In the genomic region with DNA sequence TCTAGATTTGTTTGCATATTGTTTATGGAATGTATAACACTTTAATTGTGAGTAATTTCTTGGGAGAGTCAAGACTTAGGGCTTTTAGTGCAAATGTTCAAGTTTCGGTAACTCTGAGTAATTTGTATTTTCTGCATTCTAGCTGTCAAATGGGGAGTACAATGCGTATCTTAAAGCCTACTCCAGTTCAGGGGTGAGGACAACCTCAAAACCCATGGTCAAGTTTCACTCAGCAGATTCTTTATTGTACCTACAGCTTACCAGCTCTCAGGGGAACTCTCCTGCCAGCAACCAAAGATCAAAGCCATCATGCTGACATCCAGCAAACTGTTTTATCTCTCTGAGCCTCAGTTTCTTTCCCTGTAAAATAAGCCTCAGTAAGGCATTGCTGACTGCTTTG, we compare ENCODE assay signal across 26 cellular contexts.
DNase-seq lines count a peak whose midpoint lies in the region; ATAC-seq, FAIRE-seq and TF ChIP-seq lines count a peak whose summit lies in the region.
"Had no signal": no experiment of that assay in that cellular context is flagged by ENCODE, and none has a peak within 500 bp of the region (broad histone marks: within the 10 kb centered on the region; RNA-seq: fewer than 3 reads in every experiment).

No MANE protein-coding gene starts in this region.

- FAIRE-seq in GM12891 (lab: Jason Lieb, UNC) (peak; percentile 78), H1 (lab: Jason Lieb, UNC) (no peak)
- FAIRE-seq: D721Med, H54, HepG2, K562 had no signal

- DNase-seq in activated CD4-positive, alpha-beta T cell treated with anti-CD3 and anti-CD28 coated beads for 36 hours: no peak
- no peak for DNase-seq in activated CD4-positive, alpha-beta T cell treated with anti-CD3 and anti-CD28 coated beads for 4 hours
- DNase-seq in GM12891 (ENCODE audit: insufficient read length, low spot score): no peak
- DNase-seq in OCI-LY7 (ENCODE audit: low spot score): no peak
- no peak for DNase-seq in H1 (ENCODE audit: low read depth in 1 of 2, low spot score in 2 of 2)
- DNase-seq in cerebellar nuclear complex (lab: John Stamatoyannopoulos, UW): no peak
- DNase-seq: CD4-positive, CD25-positive, alpha-beta regulatory T cell; DMS53; NCI-H1048; NCI-H1417; NCI-H1694; NCI-H2029 treated with DMSO at 0.1 percent for 48 hours; NCI-H2227 treated with DMSO at 0.1 percent for 48 hours; NCI-H526 treated with DMSO at 0.1 percent for 48 hours; PC-9; Right ventricle myocardium superior; T-helper 1 cell had no signal

- 91% methylated on average over 2 of the region's 2 CpGs; no CpG with 5 or more reads in 1 of the 2 experiments for WGBS in H1 (ENCODE audit: extremely low coverage in 1 of 2, insufficient coverage in 1 of 2, insufficient read length in 1 of 2, insufficient replicate concordance in 2 of 2, low coverage in 1 of 2, low lambda C conversion rate in 2 of 2, missing lambda C conversion rate in 1 of 2), 2 experiments

- TF ChIP-seq CTCF in OCI-LY7 (conservative IDR thresholded peaks at IDR 0.05; ENCODE audit: low read length): no peak
- TF ChIP-seq CTCF in H1 (IDR thresholded peaks at IDR 0.05; ENCODE audit: control extremely low read depth in 1 of 3, insufficient read depth in 1 of 3, low read depth in 1 of 3, low read length in 3 of 3): no peak

- H3K14ac ChIP-seq in H1 (ENCODE audit: insufficient read length): no peak overlapping the region

- peak overlapping the region; percentile 40 for H2BK12ac ChIP-seq in H1 (ENCODE audit: low read depth, low read length)

- H3K9me2 ChIP-seq in OCI-LY7 (ENCODE audit: insufficient read depth, low read length): no peaks in the 10 kb centered on the region

- 0 out of 2 replicates have a peak overlapping the region, but pooled peaks have one; percentile 11 for H2AFZ ChIP-seq in OCI-LY7 (ENCODE audit: low read length)
- H2AFZ ChIP-seq in H1 (ENCODE audit: low read length): no peak overlapping the region
- H2AFZ ChIP-seq: PC-9 had no signal

- no peak overlapping the region for H3K27ac ChIP-seq in OCI-LY7 (ENCODE audit: low read depth, low read length, poor library complexity, severe bottlenecking)
- H3K27ac ChIP-seq in H1 (ENCODE audit: low read depth, low read length): no peak overlapping the region
- H3K27ac ChIP-seq: 22Rv1, BLaER1, PC-9, SJSA1 had no signal

- no peak overlapping the region for H3K9ac ChIP-seq in H1 (replicated peaks in 1 of 4; ENCODE audit: extremely low read depth in 1 of 4, low read depth in 3 of 4, low read length in 3 of 4)
- H3K9ac ChIP-seq: BLaER1 had no signal

- no peak for TF ChIP-seq EP300 in H1 (IDR thresholded peaks at IDR 0.05; ENCODE audit: borderline replicate concordance in 1 of 2, low read depth in 2 of 2, low read length in 2 of 2)

- no TSS peak for BruUV-seq in OCI-LY7 (replicated peaks; lab: Mats Ljungman, UMichigan)

- H4K8ac ChIP-seq in H1 (ENCODE audit: extremely low read depth, insufficient read depth, low read length): no peak overlapping the region

- peak; percentile 63 for ATAC-seq in activated CD4-positive, alpha-beta T cell treated with anti-CD3 and anti-CD28 coated beads for 36 hours
- ATAC-seq in GM21447 (IDR thresholded peaks at IDR 0.05; ENCODE audit: unreplicated experiment): no peak
- ATAC-seq in HG02884 (IDR thresholded peaks at IDR 0.05; ENCODE audit: unreplicated experiment): no peak
- ATAC-seq: HepG2 had no signal

- peak overlapping the region; percentile 30; the same call in 1 of the 2 replicates for H2BK5ac ChIP-seq in H1 (ENCODE audit: low read depth, low read length)

- H3K4me3 Mint-ChIP-seq in activated CD4-positive, alpha-beta T cell treated with anti-CD3 and anti-CD28 coated beads for 36 hours: no peak overlapping the region
- H3K4me3 Mint-ChIP-seq: CD4-positive, CD25-positive, alpha-beta regulatory T cell had no signal

- POLR2A ChIA-PET in activated CD4-positive, alpha-beta T cell treated with anti-CD3 and anti-CD28 coated beads for 36 hours (lab: Charles Lee): interaction anchor here (0.6 kb wide), 1 partner anchor 89 kb away, joined by 3 read pairs; no protein-coding TSS in a partner anchor
- POLR2A ChIA-PET in OCI-LY7 (lab: Charles Lee): interaction anchor here (0.6 kb wide), 1 partner anchor 24 kb away, joined by 3 read pairs; no protein-coding TSS in a partner anchor
- POLR2A ChIA-PET in H1 (lab: Charles Lee; ENCODE audit: partially characterized antibody): no interaction called here

- H3K4me3 ChIP-seq in OCI-LY7 (ENCODE audit: low read depth, low read length, poor library complexity, severe bottlenecking) (no peak overlapping the region), H1 (ENCODE audit: extremely low read depth in 1 of 4, insufficient read depth in 2 of 4, low read depth in 3 of 4, low read length in 4 of 4) (no peak overlapping the region)
- H3K4me3 ChIP-seq: BLaER1, K562, PC-9, SJSA1 had no signal

- peaks cover 3% of the 10 kb centered on the region for H3K36me3 Mint-ChIP-seq in activated CD4-positive, alpha-beta T cell treated with anti-CD3 and anti-CD28 coated beads for 36 hours (ENCODE audit: low read depth)
- H3K36me3 Mint-ChIP-seq: CD4-positive, CD25-positive, alpha-beta regulatory T cell had no signal

- H3K4me1 Mint-ChIP-seq in activated CD4-positive, alpha-beta T cell treated with anti-CD3 and anti-CD28 coated beads for 36 hours: peaks cover 38% of the 10 kb centered on the region

- peak overlapping the region; percentile 46 for H3K4ac ChIP-seq in H1 (replicated peaks; ENCODE audit: insufficient read length, low read depth, low read length)

- no peak overlapping the region for H3K23ac ChIP-seq in H1 (ENCODE audit: insufficient read length)

- peak overlapping the region; percentile 83; the same call in 1 of the 2 replicates for H2BK20ac ChIP-seq in H1 (ENCODE audit: low read length)

- H3K27me3 ChIP-seq in H1 (replicated peaks in 1 of 4; ENCODE audit: control insufficient read depth in 3 of 4, extremely low read depth in 1 of 4, insufficient read depth in 3 of 4, low read length in 3 of 4): no peaks in the 10 kb centered on the region
- H3K27me3 ChIP-seq: BLaER1, SJSA1 had no signal

- no peak overlapping the region for H2AK5ac ChIP-seq in H1 (ENCODE audit: low read depth, low read length)

- H3K79me2 ChIP-seq in OCI-LY7 (ENCODE audit: insufficient read depth, low read depth, low read length) (no peaks in the 10 kb centered on the region), H1 (ENCODE audit: control insufficient read depth in 1 of 2, insufficient read depth in 2 of 2, low read length in 2 of 2) (no peaks in the 10 kb centered on the region)

- no peak for TF ChIP-seq RAD21 in H1 (IDR thresholded peaks at IDR 0.05 in 1 of 2, conservative IDR thresholded peaks at IDR 0.05 in 1 of 2; ENCODE audit: low read depth in 2 of 2, low read length in 2 of 2)

- H3K36me3 ChIP-seq in OCI-LY7 (ENCODE audit: insufficient read depth, low read length): no peaks in the 10 kb centered on the region
- no peaks in the 10 kb centered on the region for H3K36me3 ChIP-seq in H1 (ENCODE audit: control insufficient read depth in 2 of 4, insufficient read depth in 4 of 4, low read length in 3 of 4)
- H3K36me3 ChIP-seq: BLaER1, SJSA1 had no signal

- H3K9me3 ChIP-seq in OCI-LY7 (ENCODE audit: low read length): no peaks in the 10 kb centered on the region
- no peaks in the 10 kb centered on the region for H3K9me3 ChIP-seq in H1 (ENCODE audit: insufficient read depth in 2 of 2, low read depth in 1 of 2, low read length in 1 of 2)
- H3K9me3 ChIP-seq: SJSA1 had no signal

- H3K27me3 Mint-ChIP-seq in activated CD4-positive, alpha-beta T cell treated with anti-CD3 and anti-CD28 coated beads for 36 hours: peaks cover under 1% of the 10 kb centered on the region

- H3K4me1 ChIP-seq in OCI-LY7 (ENCODE audit: insufficient read depth, low read length, poor library complexity, severe bottlenecking) (peaks cover 17% of the 10 kb centered on the region), H1 (replicated peaks in 1 of 4; ENCODE audit: control insufficient read depth in 3 of 4, insufficient read depth in 4 of 4, low read length in 3 of 4) (peaks cover 4 to 22% (median 16%) of the 10 kb centered on the region in 4 experiments)

- peaks cover 6% of the 10 kb centered on the region for H3K9me3 Mint-ChIP-seq in activated CD4-positive, alpha-beta T cell treated with anti-CD3 and anti-CD28 coated beads for 36 hours (ENCODE audit: low read depth)
- H3K9me3 Mint-ChIP-seq: CD4-positive, CD25-positive, alpha-beta regulatory T cell had no signal

- peak overlapping the region; percentile 44 for H3K18ac ChIP-seq in H1 (ENCODE audit: extremely low read depth, low read length)

- H3K27ac Mint-ChIP-seq in activated CD4-positive, alpha-beta T cell treated with anti-CD3 and anti-CD28 coated beads for 36 hours: no peak overlapping the region

- no peaks in the 10 kb centered on the region for H3K79me1 ChIP-seq in H1 (ENCODE audit: low read depth, low read length)

- H2BK120ac ChIP-seq in H1 (replicated peaks; ENCODE audit: low read depth, low read length): peak overlapping the region; percentile 84

- no peaks in the 10 kb centered on the region for H3K23me2 ChIP-seq in H1 (ENCODE audit: low read depth, low read length)

- CTCF ChIA-PET in activated CD4-positive, alpha-beta T cell treated with anti-CD3 and anti-CD28 coated beads for 36 hours (lab: Charles Lee): interaction anchor here (0.6 kb wide), 1 partner anchor 562 kb away, joined by 3 read pairs; no protein-coding TSS in a partner anchor
- CTCF ChIA-PET in OCI-LY7 (lab: Charles Lee; ENCODE audit: unreplicated experiment): no interaction called here
- CTCF ChIA-PET in H1 (lab: Charles Lee; ENCODE audit: partially characterized antibody): interaction anchor here (1.2 to 1.4 kb wide), 2 partner anchors 29 to 298 kb away, joined by 3 read pairs; no protein-coding TSS in a partner anchor

- no peak overlapping the region for H3K56ac ChIP-seq in H1 (replicated peaks; ENCODE audit: insufficient read length, low read depth, low read length)

- no peak overlapping the region; the same call in 1 of the 2 replicates for H2BK15ac ChIP-seq in H1 (ENCODE audit: low read length)

- no peak for TF ChIP-seq POLR2A in GM12891 (IDR thresholded peaks at IDR 0.05; ENCODE audit: low read depth, low read length)
- no peak for TF ChIP-seq POLR2A in H1 (IDR thresholded peaks at IDR 0.05; ENCODE audit: control extremely low read depth in 1 of 2, low read depth in 2 of 2, low read length in 2 of 2)

- H4K91ac ChIP-seq in H1 (replicated peaks; ENCODE audit: insufficient read length, low read length): peak overlapping the region; percentile 92

- intact Hi-C loops in activated CD4-positive, alpha-beta T cell treated with anti-CD3 and anti-CD28 coated beads for 36 hours (cut with DNase I, micrococcal nuclease): no loop called here
- intact Hi-C loops in OCI-LY7 (cut with micrococcal nuclease; ENCODE audit: unreplicated experiment): no loop called here

- no peak overlapping the region for H3K4me2 ChIP-seq in OCI-LY7 (ENCODE audit: low read length)
- no peak overlapping the region for H3K4me2 ChIP-seq in H1 (ENCODE audit: insufficient read depth in 1 of 2, low read depth in 2 of 2, low read length in 2 of 2)
- H3K4me2 ChIP-seq: BLaER1, PC-9 had no signal

- H4K20me1 ChIP-seq in OCI-LY7 (ENCODE audit: insufficient read depth, low read length): no peaks in the 10 kb centered on the region
- no peaks in the 10 kb centered on the region for H4K20me1 ChIP-seq in H1 (replicated peaks in 1 of 2; ENCODE audit: control insufficient read depth in 1 of 2, insufficient read depth in 2 of 2, low read length in 2 of 2)
- H4K20me1 ChIP-seq: BLaER1 had no signal

- no peak overlapping the region for H4K5ac ChIP-seq in H1 (ENCODE audit: insufficient read length, low read depth, low read length)

TF ChIP-seq in H1, 55 proteins besides CTCF, POLR2A, EP300 and RAD21 (continues in another document):
- no peak for TF ChIP-seq SP2 (IDR thresholded peaks at IDR 0.05; ENCODE audit: low read length)
